Comparison of ENCODE assay signal across 28 cellular contexts in the genomic region with DNA sequence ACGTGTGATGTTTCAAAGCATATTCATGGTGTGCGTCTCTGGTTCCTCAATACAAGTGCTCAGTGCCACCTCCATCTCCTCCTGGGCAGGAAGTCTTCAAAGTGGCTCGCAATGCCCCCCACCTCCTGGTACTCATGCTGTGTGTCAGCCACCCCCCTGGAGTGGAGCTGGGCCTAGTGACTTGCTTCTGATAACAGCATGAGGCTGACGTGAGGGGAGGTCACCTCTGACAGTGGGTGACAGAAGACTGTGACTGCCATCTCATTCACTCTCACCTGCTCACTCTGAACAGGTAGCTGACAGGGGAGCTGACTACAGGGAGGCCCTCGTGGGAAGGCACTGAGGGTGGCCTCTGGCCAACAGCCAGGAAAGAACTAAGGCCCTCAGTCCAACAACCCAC.
"Had no signal": no experiment of that assay in that cellular context is flagged by ENCODE, and none has a peak within 500 bp of the region (broad histone marks: within the 10 kb centered on the region; RNA-seq: fewer than 3 reads in every experiment).

No MANE protein-coding gene starts in this region.

- H3K4me3 ChIP-seq: mucosa of descending colon, skin epidermis, tibial nerve had no signal

- H3K27ac ChIP-seq: neutrophil, skin epidermis had no signal

- H3K36me3 Mint-ChIP-seq: activated naive CD4-positive, alpha-beta T cell treated with anti-CD3 and anti-CD28 coated beads, Interleukin-2, amount 10 ng/mL, durations not matched to agents 7 days and 5 days; stimulated activated memory B cell treated with anti-CD40 and anti-IgM and Interleukin-4, amounts not matched to agents 10 μg/mL and 1 μg/mL and 100 μg/mL, for 72 hours had no signal

- H3K36me3 ChIP-seq: neutrophil, tibial nerve had no signal

- H3K4me1 Mint-ChIP-seq: activated B cell treated with CpG ODN at 0.5 μM for 24 hours had no signal

- H3K9me3 Mint-ChIP-seq: activated B cell treated with CpG ODN at 0.5 μM for 24 hours; activated naive CD4-positive, alpha-beta T cell treated with anti-CD3 and anti-CD28 coated beads, Interleukin-2, amount 10 ng/mL, durations not matched to agents 7 days and 5 days; effector memory CD8-positive, alpha-beta T cell; nephron progenitor cell; stimulated activated memory B cell treated with anti-CD40 and anti-IgM and Interleukin-4, amounts not matched to agents 10 μg/mL and 1 μg/mL and 100 μg/mL, for 72 hours had no signal

- H3K27ac Mint-ChIP-seq: activated B cell treated with CpG ODN at 0.5 μM for 24 hours; activated naive CD4-positive, alpha-beta T cell treated with anti-CD3 and anti-CD28 coated beads, Interleukin-2, amount 10 ng/mL, durations not matched to agents 7 days and 5 days; effector memory CD8-positive, alpha-beta T cell; progenitor cell of endocrine pancreas; stimulated activated memory B cell treated with anti-CD40 and anti-IgM and Interleukin-4, amounts not matched to agents 10 μg/mL and 1 μg/mL and 100 μg/mL, for 72 hours; T-helper 17 cell had no signal

- DNase-seq: activated B cell treated with CpG ODN at 0.5 μM for 24 hours; activated CD4-positive, alpha-beta T cell treated with anti-CD3 and anti-CD28 coated beads, Interleukin-2, amount 50 U/mL, for 4 hours; activated CD8-positive, alpha-beta memory T cell treated with anti-CD3 and anti-CD28 coated beads, Interleukin-2, amount 50 U/mL, for 4 hours; activated naive CD4-positive, alpha-beta T cell treated with anti-CD3 and anti-CD28 coated beads, Interleukin-2, amount 10 ng/mL, durations not matched to agents 7 days and 5 days; activated T-cell treated with anti-CD3 and anti-CD28 coated beads, Interleukin-2, amount 50 U/mL, for 1 hour; amniotic stem cell; caudate nucleus; cortex of kidney; effector memory CD8-positive, alpha-beta T cell; head of caudate nucleus; hippocampal formation; left cardiac atrium; left ventricle myocardium superior; mucosa of descending colon; nephron progenitor cell; stimulated activated CD4-positive, alpha-beta T cell treated with anti-CD3 and anti-CD28 coated beads, Interleukin-12 subunit alpha, Interleukin-12 subunit beta, amount 100 ng/mL, for 4 hours; stimulated activated CD4-positive, alpha-beta T cell treated with anti-CD3 and anti-CD28 coated beads, Interleukin-4, amount 100 ng/mL, for 1 hour; T-helper 17 cell; T1000 had no signal

- H3K27me3 ChIP-seq: tibial nerve had no signal

- ATAC-seq: effector memory CD8-positive, alpha-beta T cell; left cardiac atrium; left ventricle myocardium superior; mucosa of descending colon; sciatic nerve; stimulated activated memory B cell treated with anti-CD40 and anti-IgM and Interleukin-4, amounts not matched to agents 10 μg/mL and 1 μg/mL and 100 μg/mL, for 72 hours; T-helper 17 cell had no signal

- FAIRE-seq: astrocyte, endothelial cell of umbilical vein, keratinocyte had no signal

- H3K27me3 Mint-ChIP-seq: progenitor cell of endocrine pancreas had no signal

- H3K9me3 ChIP-seq: mucosa of descending colon, neutrophil, tibial nerve had no signal

- H3K4me3 Mint-ChIP-seq: activated B cell treated with CpG ODN at 0.5 μM for 24 hours; activated naive CD4-positive, alpha-beta T cell treated with anti-CD3 and anti-CD28 coated beads, Interleukin-2, amount 10 ng/mL, durations not matched to agents 7 days and 5 days; effector memory CD8-positive, alpha-beta T cell; nephron progenitor cell; stimulated activated memory B cell treated with anti-CD40 and anti-IgM and Interleukin-4, amounts not matched to agents 10 μg/mL and 1 μg/mL and 100 μg/mL, for 72 hours; T-helper 17 cell had no signal
